Comparison of ENCODE assay signal across 8 cellular contexts in the genomic region with DNA sequence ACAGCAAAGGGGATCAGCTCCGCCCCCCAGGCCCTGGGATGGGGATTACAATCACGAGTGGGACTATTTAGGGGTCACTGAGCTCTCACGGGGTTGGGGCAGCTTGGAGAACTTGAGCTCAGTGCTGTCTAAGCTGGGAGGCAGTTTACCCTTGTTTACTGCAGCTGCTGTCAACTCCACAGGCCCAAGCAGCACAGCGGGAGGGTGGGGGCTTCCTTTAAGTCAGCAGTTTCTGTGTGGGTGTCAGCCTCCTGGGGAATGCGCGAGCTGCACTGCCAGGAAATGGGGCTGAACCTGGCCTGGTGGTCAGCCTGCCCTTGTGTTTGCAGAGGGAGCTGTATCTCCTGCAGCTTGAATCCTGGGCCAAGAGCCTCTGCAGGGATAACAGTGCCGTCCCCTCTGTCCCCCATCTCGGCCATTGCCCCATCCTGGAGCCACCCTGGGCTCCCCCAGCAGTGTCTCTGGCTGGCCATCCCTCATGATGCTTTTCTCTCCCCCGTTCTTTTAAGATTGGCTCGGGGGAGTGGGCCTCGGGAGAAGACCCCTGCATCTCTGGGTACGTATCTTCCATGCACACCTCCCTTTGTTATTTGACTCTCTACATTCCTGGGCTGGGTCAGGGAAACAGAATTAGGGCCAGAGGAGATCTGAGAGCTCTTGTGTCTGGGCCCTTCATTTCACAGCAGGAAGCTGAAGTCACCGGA. TPM values are rescaled to one million over a fixed set of nuclear protein-coding genes. Genes with fewer than 3 reads are reported as not detected.
DNase-seq lines count a peak whose midpoint lies in the region; ATAC-seq and TF ChIP-seq lines count a peak whose summit lies in the region.

No MANE protein-coding gene starts in this region.

- no peaks in the 10 kb centered on the region for H3K9me3 ChIP-seq in ovary

- H3K36me3 Mint-ChIP-seq in activated B cell treated with CpG ODN at 0.5 μM for 24 hours (ENCODE audit: low read depth) (no peaks in the 10 kb centered on the region), MCF 10A (ENCODE audit: insufficient read depth, unreplicated experiment) (no peaks in the 10 kb centered on the region)

- no peaks in the 10 kb centered on the region for H3K36me3 ChIP-seq in ovary

- H3K27me3 Mint-ChIP-seq in activated B cell treated with CpG ODN at 0.5 μM for 24 hours (peaks cover 5% of the 10 kb centered on the region), MCF 10A (ENCODE audit: insufficient read depth, unreplicated experiment) (no peaks in the 10 kb centered on the region)

- TF ChIP-seq EP300 in ovary (IDR thresholded peaks at IDR 0.05), result no peak

- peaks cover 46% of the 10 kb centered on the region for H3K4me1 Mint-ChIP-seq in activated B cell treated with CpG ODN at 0.5 μM for 24 hours
- H3K4me1 Mint-ChIP-seq in MCF 10A (ENCODE audit: insufficient read depth, unreplicated experiment), result no peaks in the 10 kb centered on the region

- no peak for TF ChIP-seq POLR2A in ovary (IDR thresholded peaks at IDR 0.05)

- BruUV-seq in MCF 10A (replicated peaks; lab: Mats Ljungman, UMichigan), result no TSS peak

- POLR2A ChIA-PET in activated B cell treated with CpG ODN at 0.5 μM for 24 hours (lab: Charles Lee), result no interaction called here
- POLR2A ChIA-PET in MCF 10A (lab: Yijun Ruan, JAX), result interaction anchor here (0.6 kb wide), 1 partner anchor 326 kb away, joined by 3 read pairs; no protein-coding TSS in a partner anchor

- peak overlapping the region; percentile 1 for H3K27ac Mint-ChIP-seq in activated B cell treated with CpG ODN at 0.5 μM for 24 hours
- H3K27ac Mint-ChIP-seq in MCF 10A (ENCODE audit: low read depth, unreplicated experiment), result no peak overlapping the region

- H3K4me1 ChIP-seq in ovary (ENCODE audit: insufficient read depth), result peaks cover 31% of the 10 kb centered on the region

- H3K9me3 Mint-ChIP-seq in activated B cell treated with CpG ODN at 0.5 μM for 24 hours (no peaks in the 10 kb centered on the region), MCF 10A (ENCODE audit: unreplicated experiment) (no peaks in the 10 kb centered on the region)

- ATAC-seq in activated B cell treated with CpG ODN at 0.5 μM for 24 hours (ENCODE audit: low read depth) (peak; percentile 29), HG03045 (IDR thresholded peaks at IDR 0.05; ENCODE audit: unreplicated experiment) (no peak), HG03521 (IDR thresholded peaks at IDR 0.05; ENCODE audit: unreplicated experiment) (no peak)

- WGBS in ovary, 3 donors, result 16 to 35% (median 17%) methylated on average over 13 of the region's 13 CpGs

- H3K4me3 ChIP-seq in ovary, result no peak overlapping the region

- peak overlapping the region in 1 of 2 donors; percentile 37 for H3K27ac ChIP-seq in ovary

- CTCF ChIA-PET in activated B cell treated with CpG ODN at 0.5 μM for 24 hours (lab: Charles Lee), result interaction anchor here (0.9 kb wide), 1 partner anchor 52 kb away, joined by 4 read pairs; no protein-coding TSS in a partner anchor
- CTCF ChIA-PET in MCF 10A (lab: Yijun Ruan, JAX), result interaction anchor here (0.6 to 1.1 kb wide), 5 partner anchors 16 to 205 kb away, joined by 3 to 5 read pairs (median 4); no protein-coding TSS in a partner anchor

- no peak overlapping the region for H3K4me3 Mint-ChIP-seq in activated B cell treated with CpG ODN at 0.5 μM for 24 hours
- no peak overlapping the region for H3K4me3 Mint-ChIP-seq in MCF 10A (ENCODE audit: unreplicated experiment)

- intact Hi-C loops in activated B cell treated with CpG ODN at 0.5 μM for 24 hours (cut with micrococcal nuclease), result loop anchor here (1.0 kb wide), 1 partner anchor 11 kb away; no protein-coding TSS in a partner anchor
- intact Hi-C loops in ovary (cut with DNase I), result loop anchor here in 1 of 4 donors (2.0 kb wide), 1 partner anchor 60 kb away; no protein-coding TSS in a partner anchor
- intact Hi-C loops in MCF 10A (cut with micrococcal nuclease), result no loop called here

- no peaks in the 10 kb centered on the region for H3K27me3 ChIP-seq in ovary

- TF ChIP-seq CTCF in activated B cell treated with CpG ODN at 0.5 μM for 24 hours (IDR thresholded peaks at IDR 0.05), result no peak
- no peak for TF ChIP-seq CTCF in ovary (IDR thresholded peaks at IDR 0.05)
- TF ChIP-seq CTCF in MCF 10A (IDR thresholded peaks at IDR 0.05; ENCODE audit: unreplicated experiment), result no peak

- DNase-seq in GF-D8 (lab: John Stamatoyannopoulos, UW) (peak; percentile 48), activated B cell treated with CpG ODN at 0.5 μM for 24 hours (no peak), ovary (peak; percentile 46 to 73 (median 52)), MCF 10A (ENCODE audit: unreplicated experiment) (no peak), RKO (ENCODE audit: low spot score) (no peak)
- peak; percentile 37 for DNase-seq in effector CD4-positive, alpha-beta T cell

RNA-seq across cellular contexts. Expression of a gene that starts 30.0 kb away (rescaled TPM):
- 0.22 TPM in 1 of 2 replicates, not detected in the other for total RNA-seq in activated B cell treated with CpG ODN at 0.5 μM for 24 hours
- total RNA-seq in ovary, result 10 to 100 TPM in 1 of 7 donors, 1 to 10 TPM in 5, under 1 TPM in 1; 0.95 to 21.1 (median 1.8) TPM
- under 1 TPM; 0.33 to 0.58 TPM for polyA plus RNA-seq in ovary
- total RNA-seq in MCF 10A (2022), result 0.16 TPM in 1 of 2 replicates, not detected in the other

Comparison
In these comparisons a context has a peak if more than half of its experiments do, and no peak if none do; other contexts are left out.
1. DNase-seq: peak in GF-D8 (single experiment), effector CD4-positive, alpha-beta T cell (single experiment) and ovary (5 of 5); none in activated B cell treated with CpG ODN at 0.5 μM for 24 hours (single experiment), MCF 10A (single experiment) and RKO (single experiment).